1 cellular context compared by ENCODE assay signal in genomic region chr12:30805959-30806358, GRCh38.
TF ChIP-seq lines count a peak whose summit lies in the region.

No MANE protein-coding gene starts in this region.

TF ChIP-seq in HepG2, 621 proteins besides CTCF, POLR2A, EP300 and RAD21 (continued from another document):
- no peak for TF ChIP-seq TRAFD1 (CRISPR knock-in tag; IDR thresholded peaks at IDR 0.05; ENCODE audit: borderline replicate concordance)
- TF ChIP-seq ZBTB4 (CRISPR knock-in tag; IDR thresholded peaks at IDR 0.05; ENCODE audit: borderline replicate concordance), result no peak
- TF ChIP-seq NR2F2 (IDR thresholded peaks at IDR 0.05; ENCODE audit: borderline replicate concordance, low read depth), result no peak
